16 cellular contexts compared by ENCODE assay signal in genomic region chr12:132535046-132535445, GRCh38. TPM values are rescaled to one million over a fixed set of nuclear protein-coding genes. Genes with fewer than 3 reads are reported as not detected.
DNase-seq lines count a peak whose midpoint lies in the region.
"Had no signal": no experiment of that assay in that cellular context is flagged by ENCODE, and none has a peak within 500 bp of the region (broad histone marks: within the 10 kb centered on the region; RNA-seq: fewer than 3 reads in every experiment).

No MANE protein-coding gene starts in this region.

- peaks cover 33 to 35% of the 10 kb centered on the region in 2 donors for H3K4me1 Mint-ChIP-seq in immature natural killer cell

- peaks cover 11 to 87% (median 59%) of the 10 kb centered on the region in 11 experiments; a peak in 20 of 22 replicates for H4K20me1 ChIP-seq in BLaER1 treated with 17β-estradiol and CSF1 and Interleukin-3, amounts not matched to agents 10 nM and 100 nM

- H3K27ac Mint-ChIP-seq in immature natural killer cell: peak overlapping the region in 5 of 6 donors; percentile 49 to 83 (median 75)

- peaks cover 0 to 7% (median 0%) of the 10 kb centered on the region in 11 experiments; a peak in 3 of 22 replicates for H3K27me3 ChIP-seq in BLaER1 treated with 17β-estradiol and CSF1 and Interleukin-3, amounts not matched to agents 10 nM and 100 nM

- H3K36me3 ChIP-seq in BLaER1 treated with 17β-estradiol and CSF1 and Interleukin-3, amounts not matched to agents 10 nM and 100 nM: no peaks in the 10 kb centered on the region; a peak in 3 of 22 replicates

- H3K27me3 Mint-ChIP-seq in immature natural killer cell (ENCODE audit: low read depth in 3 of 3): peaks cover 6 to 19% (median 6%) of the 10 kb centered on the region in 3 donors

- peak overlapping the region in 8 of 11 experiments; percentile 63 to 94 (median 80); a peak in 16 of 22 replicates for H3K4me2 ChIP-seq in BLaER1 treated with 17β-estradiol and CSF1 and Interleukin-3, amounts not matched to agents 10 nM and 100 nM
- H3K4me2 ChIP-seq: PC-9 had no signal

- peaks cover 0 to 5% (median 0%) of the 10 kb centered on the region in 3 donors for H3K36me3 Mint-ChIP-seq in immature natural killer cell

- DNase-seq in immature natural killer cell (no peak), renal cortical epithelial cell (ENCODE audit: low read depth) (peak; percentile 30), T1000 (lab: John Stamatoyannopoulos, UW) (no peak), SIG-M5 treated with dmso at 0.1 percent for 504 hours (lab: John Stamatoyannopoulos, UW; ENCODE audit: unreplicated experiment) (no peak)
- no peak for DNase-seq in NK-92 treated with Interleukin-12 subunit alpha and Interleukin-12 subunit beta, amount 100 ng/mL, for 24 hours (lab: John Stamatoyannopoulos, UW)
- DNase-seq: DMS79 treated with DMSO at 0.1 percent for 48 hours, H7, KBM-7, NCI-H1105 treated with DMSO at 0.1 percent for 48 hours, NCI-H187, NCI-H226, NCI-H524 treated with DMSO at 0.1 percent for 48 hours, PC-9 had no signal

- H3K4me3 ChIP-seq in BLaER1 treated with 17β-estradiol and CSF1 and Interleukin-3, amounts not matched to agents 10 nM and 100 nM: no peak overlapping the region
- H3K4me3 ChIP-seq: PC-9 had no signal

- no peak overlapping the region for H3K4me3 Mint-ChIP-seq in immature natural killer cell

- peak overlapping the region in 5 of 11 experiments; percentile 12 to 59 (median 38); a peak in 7 of 22 replicates for H3K27ac ChIP-seq in BLaER1 treated with 17β-estradiol and CSF1 and Interleukin-3, amounts not matched to agents 10 nM and 100 nM
- peak overlapping the region; percentile 4 for H3K27ac ChIP-seq in angular gyrus (ENCODE audit: low read depth, low read length)
- H3K27ac ChIP-seq: C4-2B, PC-9 had no signal

- peaks cover 0 to 2% (median 0%) of the 10 kb centered on the region in 6 donors for H3K9me3 Mint-ChIP-seq in immature natural killer cell

- peaks cover 3 to 82% (median 72%) of the 10 kb centered on the region in 10 experiments; a peak in 19 of 20 replicates for H3K4me1 ChIP-seq in BLaER1 treated with 17β-estradiol and CSF1 and Interleukin-3, amounts not matched to agents 10 nM and 100 nM

- no peaks in the 10 kb centered on the region; a peak in 1 of 22 replicates for H3K9me3 ChIP-seq in BLaER1 treated with 17β-estradiol and CSF1 and Interleukin-3, amounts not matched to agents 10 nM and 100 nM (replicated peaks in 1 of 11)

- peak overlapping the region in 5 of 11 experiments; percentile 19 to 60 (median 54); a peak in 9 of 22 replicates for H3K9ac ChIP-seq in BLaER1 treated with 17β-estradiol and CSF1 and Interleukin-3, amounts not matched to agents 10 nM and 100 nM

RNA-seq across cellular contexts. Expression of gene FBRSL1, which starts 45.1 kb away (rescaled TPM):
- polyA plus RNA-seq in immature natural killer cell: under 1 TPM in 2 of 3 donors, not detected in 1; 0.54 to 0.63 TPM
- 2.6 and 10.6 TPM in 2 replicates for total RNA-seq in renal cortical epithelial cell
